Comparison of ENCODE assay signal across 8 cellular contexts in genomic region chr7:139231513-139232376, GRCh38. TPM values are rescaled to one million over a fixed set of nuclear protein-coding genes. Genes with fewer than 3 reads are reported as not detected.
DNase-seq lines count a peak whose midpoint lies in the region; ATAC-seq and TF ChIP-seq lines count a peak whose summit lies in the region.

No MANE protein-coding gene starts in this region.

- no peaks in the 10 kb centered on the region for H3K9me3 Mint-ChIP-seq in stimulated activated effector memory CD8-positive, alpha-beta T cell treated with anti-CD3 and anti-CD28 coated beads, Interleukin-12 subunit alpha, Interleukin-12 subunit beta, amount 100 ng/mL, for 72 hours

- peak overlapping the region; percentile 99 for H3K4me3 Mint-ChIP-seq in stimulated activated effector memory CD8-positive, alpha-beta T cell treated with anti-CD3 and anti-CD28 coated beads, Interleukin-12 subunit alpha, Interleukin-12 subunit beta, amount 100 ng/mL, for 72 hours

- peak overlapping the region; percentile 74 for H3K4me3 ChIP-seq in GM06990 (replicated peaks; ENCODE audit: low read depth, low read length)
- H3K4me3 ChIP-seq in Jurkat, Clone E6-1 (ENCODE audit: low read length): peak overlapping the region; percentile 89

- no peaks in the 10 kb centered on the region for H3K36me3 ChIP-seq in GM06990 (ENCODE audit: control insufficient read depth, insufficient read depth, low read length)

- DNase-seq in GM06990 (ENCODE audit: extremely low read depth, insufficient read length): peak; percentile 36
- DNase-seq in Jurkat, Clone E6-1 (ENCODE audit: low read depth, low spot score): no peak
- peak; percentile 10 to 11 for DNase-seq in activated CD4-positive, alpha-beta T cell treated with anti-CD3 and anti-CD28 coated beads for 4 hours
- peak; percentile 44 for DNase-seq in dermis blood vessel endothelial cell
- peak; percentile 26 for DNase-seq in medulla oblongata (ENCODE audit: extremely low spot score)
- peak; percentile 17 to 72 for DNase-seq in stimulated activated effector memory CD8-positive, alpha-beta T cell treated with anti-CD3 and anti-CD28 coated beads, Interleukin-12 subunit alpha, Interleukin-12 subunit beta, amount 100 ng/mL, for 72 hours (ENCODE audit: low spot score in 2 of 2)
- no peak for DNase-seq in DMS114 treated with DMSO at 0.1 percent for 48 hours (lab: John Stamatoyannopoulos, UW; ENCODE audit: unreplicated experiment)

- H3K36me3 Mint-ChIP-seq in stimulated activated effector memory CD8-positive, alpha-beta T cell treated with anti-CD3 and anti-CD28 coated beads, Interleukin-12 subunit alpha, Interleukin-12 subunit beta, amount 100 ng/mL, for 72 hours: peaks cover 24% of the 10 kb centered on the region

- ATAC-seq in GM21619 (IDR thresholded peaks at IDR 0.05; ENCODE audit: unreplicated experiment): peak; percentile 32
- peak; percentile 43 for ATAC-seq in stimulated activated effector memory CD8-positive, alpha-beta T cell treated with anti-CD3 and anti-CD28 coated beads, Interleukin-12 subunit alpha, Interleukin-12 subunit beta, amount 100 ng/mL, for 72 hours

- peak overlapping the region; percentile 99 for H3K27ac Mint-ChIP-seq in stimulated activated effector memory CD8-positive, alpha-beta T cell treated with anti-CD3 and anti-CD28 coated beads, Interleukin-12 subunit alpha, Interleukin-12 subunit beta, amount 100 ng/mL, for 72 hours

- no peak for TF ChIP-seq CTCF in GM06990 (IDR thresholded peaks at IDR 0.05; ENCODE audit: insufficient read depth, low read length, poor library complexity, severe bottlenecking)

- no peaks in the 10 kb centered on the region for H3K27me3 ChIP-seq in GM06990 (replicated peaks; ENCODE audit: control insufficient read depth, insufficient read depth, low read length)

- H3K4me1 Mint-ChIP-seq in stimulated activated effector memory CD8-positive, alpha-beta T cell treated with anti-CD3 and anti-CD28 coated beads, Interleukin-12 subunit alpha, Interleukin-12 subunit beta, amount 100 ng/mL, for 72 hours: peaks cover 29% of the 10 kb centered on the region

RNA-seq across cellular contexts. Expression of gene UBN2, which starts 0.7 kb away (rescaled TPM):
- polyA plus RNA-seq in Jurkat, Clone E6-1 (2012; ENCODE audit: insufficient read depth, insufficient read length): 2.2 TPM
- 7.1 and 8.0 TPM in 2 replicates for total RNA-seq in dermis blood vessel endothelial cell

Comparison
In these comparisons a context has a peak if more than half of its experiments do, and no peak if none do; other contexts are left out.
1. DNase-seq: peak in GM06990 (single experiment), activated CD4-positive, alpha-beta T cell treated with anti-CD3 and anti-CD28 coated beads for 4 hours (2 of 2), dermis blood vessel endothelial cell (single experiment), medulla oblongata (single experiment) and stimulated activated effector memory CD8-positive, alpha-beta T cell treated with anti-CD3 and anti-CD28 coated beads, Interleukin-12 subunit alpha, Interleukin-12 subunit beta, amount 100 ng/mL, for 72 hours (2 of 2); none in Jurkat, Clone E6-1 (single experiment) and DMS114 treated with DMSO at 0.1 percent for 48 hours (single experiment).